ENCODE assay signal across 2 cellular contexts in genomic region chr2:165198181-165198580, GRCh38.
TF ChIP-seq lines count a peak whose summit lies in the region.

No MANE protein-coding gene starts in this region.

TF ChIP-seq in GM23338, 12 proteins besides CTCF, POLR2A, EP300 and RAD21 (continued from another document):
- TF ChIP-seq REST (IDR thresholded peaks at IDR 0.05; ENCODE audit: unreplicated experiment) (no peak), NANOG (IDR thresholded peaks at IDR 0.05; ENCODE audit: borderline replicate concordance) (no peak), JUNB (IDR thresholded peaks at IDR 0.05; ENCODE audit: unreplicated experiment) (no peak), CREB1 (CRISPR knock-in tag; IDR thresholded peaks at IDR 0.05; ENCODE audit: low read depth) (no peak), POLR2AphosphoS5 (IDR thresholded peaks at IDR 0.05; ENCODE audit: low read depth) (no peak), ZNF331 (CRISPR knock-in tag; IDR thresholded peaks at IDR 0.05; ENCODE audit: low read depth) (no peak), EZH2phosphoT487 (IDR thresholded peaks at IDR 0.05; ENCODE audit: unreplicated experiment) (no peak)
- TF ChIP-seq, protein P1, sequence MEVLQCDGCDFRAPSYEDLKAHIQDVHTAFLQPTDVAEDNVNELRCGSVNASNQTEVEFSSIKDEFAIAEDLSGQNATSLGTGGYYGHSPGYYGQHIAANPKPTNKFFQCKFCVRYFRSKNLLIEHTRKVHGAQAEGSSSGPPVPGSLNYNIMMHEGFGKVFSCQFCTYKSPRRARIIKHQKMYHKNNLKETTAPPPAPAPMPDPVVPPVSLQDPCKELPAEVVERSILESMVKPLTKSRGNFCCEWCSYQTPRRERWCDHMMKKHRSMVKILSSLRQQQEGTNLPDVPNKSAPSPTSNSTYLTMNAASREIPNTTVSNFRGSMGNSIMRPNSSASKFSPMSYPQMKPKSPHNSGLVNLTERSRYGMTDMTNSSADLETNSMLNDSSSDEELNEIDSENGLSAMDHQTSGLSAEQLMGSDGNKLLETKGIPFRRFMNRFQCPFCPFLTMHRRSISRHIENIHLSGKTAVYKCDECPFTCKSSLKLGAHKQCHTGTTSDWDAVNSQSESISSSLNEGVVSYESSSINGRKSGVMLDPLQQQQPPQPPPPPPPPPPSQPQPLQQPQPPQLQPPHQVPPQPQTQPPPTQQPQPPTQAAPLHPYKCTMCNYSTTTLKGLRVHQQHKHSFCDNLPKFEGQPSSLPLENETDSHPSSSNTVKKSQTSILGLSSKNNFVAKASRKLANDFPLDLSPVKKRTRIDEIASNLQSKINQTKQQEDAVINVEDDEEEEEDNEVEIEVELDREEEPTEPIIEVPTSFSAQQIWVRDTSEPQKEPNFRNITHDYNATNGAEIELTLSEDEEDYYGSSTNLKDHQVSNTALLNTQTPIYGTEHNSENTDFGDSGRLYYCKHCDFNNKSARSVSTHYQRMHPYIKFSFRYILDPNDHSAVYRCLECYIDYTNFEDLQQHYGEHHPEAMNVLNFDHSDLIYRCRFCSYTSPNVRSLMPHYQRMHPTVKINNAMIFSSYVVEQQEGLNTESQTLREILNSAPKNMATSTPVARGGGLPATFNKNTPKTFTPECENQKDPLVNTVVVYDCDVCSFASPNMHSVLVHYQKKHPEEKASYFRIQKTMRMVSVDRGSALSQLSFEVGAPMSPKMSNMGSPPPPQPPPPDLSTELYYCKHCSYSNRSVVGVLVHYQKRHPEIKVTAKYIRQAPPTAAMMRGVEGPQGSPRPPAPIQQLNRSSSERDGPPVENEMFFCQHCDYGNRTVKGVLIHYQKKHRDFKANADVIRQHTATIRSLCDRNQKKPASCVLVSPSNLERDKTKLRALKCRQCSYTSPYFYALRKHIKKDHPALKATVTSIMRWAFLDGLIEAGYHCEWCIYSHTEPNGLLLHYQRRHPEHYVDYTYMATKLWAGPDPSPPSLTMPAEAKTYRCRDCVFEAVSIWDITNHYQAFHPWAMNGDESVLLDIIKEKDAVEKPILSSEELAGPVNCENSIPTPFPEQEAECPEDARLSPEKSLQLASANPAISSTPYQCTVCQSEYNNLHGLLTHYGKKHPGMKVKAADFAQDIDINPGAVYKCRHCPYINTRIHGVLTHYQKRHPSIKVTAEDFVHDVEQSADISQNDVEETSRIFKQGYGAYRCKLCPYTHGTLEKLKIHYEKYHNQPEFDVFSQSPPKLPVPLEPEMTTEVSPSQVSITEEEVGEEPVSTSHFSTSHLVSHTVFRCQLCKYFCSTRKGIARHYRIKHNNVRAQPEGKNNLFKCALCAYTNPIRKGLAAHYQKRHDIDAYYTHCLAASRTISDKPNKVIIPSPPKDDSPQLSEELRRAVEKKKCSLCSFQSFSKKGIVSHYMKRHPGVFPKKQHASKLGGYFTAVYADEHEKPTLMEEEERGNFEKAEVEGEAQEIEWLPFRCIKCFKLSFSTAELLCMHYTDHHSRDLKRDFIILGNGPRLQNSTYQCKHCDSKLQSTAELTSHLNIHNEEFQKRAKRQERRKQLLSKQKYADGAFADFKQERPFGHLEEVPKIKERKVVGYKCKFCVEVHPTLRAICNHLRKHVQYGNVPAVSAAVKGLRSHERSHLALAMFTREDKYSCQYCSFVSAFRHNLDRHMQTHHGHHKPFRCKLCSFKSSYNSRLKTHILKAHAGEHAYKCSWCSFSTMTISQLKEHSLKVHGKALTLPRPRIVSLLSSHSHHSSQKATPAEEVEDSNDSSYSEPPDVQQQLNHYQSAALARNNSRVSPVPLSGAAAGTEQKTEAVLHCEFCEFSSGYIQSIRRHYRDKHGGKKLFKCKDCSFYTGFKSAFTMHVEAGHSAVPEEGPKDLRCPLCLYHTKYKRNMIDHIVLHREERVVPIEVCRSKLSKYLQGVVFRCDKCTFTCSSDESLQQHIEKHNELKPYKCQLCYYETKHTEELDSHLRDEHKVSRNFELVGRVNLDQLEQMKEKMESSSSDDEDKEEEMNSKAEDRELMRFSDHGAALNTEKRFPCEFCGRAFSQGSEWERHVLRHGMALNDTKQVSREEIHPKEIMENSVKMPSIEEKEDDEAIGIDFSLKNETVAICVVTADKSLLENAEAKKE (CRISPR knock-in tag; IDR thresholded peaks at IDR 0.05): no peak
TF ChIP-seq in GM23338: peak in this region for 0.

TF ChIP-seq in WTC11, 78 proteins besides CTCF, POLR2A, EP300 and RAD21 (continued from another document):
- no peak for TF ChIP-seq ZMAT4 (CRISPR knock-in tag; IDR thresholded peaks at IDR 0.05)
- TF ChIP-seq MAX (CRISPR knock-in tag; IDR thresholded peaks at IDR 0.05): no peak
- TF ChIP-seq JAZF1 (CRISPR knock-in tag; IDR thresholded peaks at IDR 0.05): no peak
- no peak for TF ChIP-seq CREM (CRISPR knock-in tag; IDR thresholded peaks at IDR 0.05)
- no peak for TF ChIP-seq SMAD4 (CRISPR knock-in tag; IDR thresholded peaks at IDR 0.05)
- no peak for TF ChIP-seq STAT6 (CRISPR knock-in tag; conservative IDR thresholded peaks at IDR 0.05; ENCODE audit: low read depth)
- no peak for TF ChIP-seq ERG (CRISPR knock-in tag; IDR thresholded peaks at IDR 0.05)
- TF ChIP-seq, protein P2, sequence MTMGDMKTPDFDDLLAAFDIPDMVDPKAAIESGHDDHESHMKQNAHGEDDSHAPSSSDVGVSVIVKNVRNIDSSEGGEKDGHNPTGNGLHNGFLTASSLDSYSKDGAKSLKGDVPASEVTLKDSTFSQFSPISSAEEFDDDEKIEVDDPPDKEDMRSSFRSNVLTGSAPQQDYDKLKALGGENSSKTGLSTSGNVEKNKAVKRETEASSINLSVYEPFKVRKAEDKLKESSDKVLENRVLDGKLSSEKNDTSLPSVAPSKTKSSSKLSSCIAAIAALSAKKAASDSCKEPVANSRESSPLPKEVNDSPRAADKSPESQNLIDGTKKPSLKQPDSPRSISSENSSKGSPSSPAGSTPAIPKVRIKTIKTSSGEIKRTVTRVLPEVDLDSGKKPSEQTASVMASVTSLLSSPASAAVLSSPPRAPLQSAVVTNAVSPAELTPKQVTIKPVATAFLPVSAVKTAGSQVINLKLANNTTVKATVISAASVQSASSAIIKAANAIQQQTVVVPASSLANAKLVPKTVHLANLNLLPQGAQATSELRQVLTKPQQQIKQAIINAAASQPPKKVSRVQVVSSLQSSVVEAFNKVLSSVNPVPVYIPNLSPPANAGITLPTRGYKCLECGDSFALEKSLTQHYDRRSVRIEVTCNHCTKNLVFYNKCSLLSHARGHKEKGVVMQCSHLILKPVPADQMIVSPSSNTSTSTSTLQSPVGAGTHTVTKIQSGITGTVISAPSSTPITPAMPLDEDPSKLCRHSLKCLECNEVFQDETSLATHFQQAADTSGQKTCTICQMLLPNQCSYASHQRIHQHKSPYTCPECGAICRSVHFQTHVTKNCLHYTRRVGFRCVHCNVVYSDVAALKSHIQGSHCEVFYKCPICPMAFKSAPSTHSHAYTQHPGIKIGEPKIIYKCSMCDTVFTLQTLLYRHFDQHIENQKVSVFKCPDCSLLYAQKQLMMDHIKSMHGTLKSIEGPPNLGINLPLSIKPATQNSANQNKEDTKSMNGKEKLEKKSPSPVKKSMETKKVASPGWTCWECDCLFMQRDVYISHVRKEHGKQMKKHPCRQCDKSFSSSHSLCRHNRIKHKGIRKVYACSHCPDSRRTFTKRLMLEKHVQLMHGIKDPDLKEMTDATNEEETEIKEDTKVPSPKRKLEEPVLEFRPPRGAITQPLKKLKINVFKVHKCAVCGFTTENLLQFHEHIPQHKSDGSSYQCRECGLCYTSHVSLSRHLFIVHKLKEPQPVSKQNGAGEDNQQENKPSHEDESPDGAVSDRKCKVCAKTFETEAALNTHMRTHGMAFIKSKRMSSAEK (CRISPR knock-in tag; IDR thresholded peaks at IDR 0.05; ENCODE audit: borderline replicate concordance): no peak
- TF ChIP-seq GTF2I (CRISPR knock-in tag; conservative IDR thresholded peaks at IDR 0.05): no peak
- TF ChIP-seq HMGXB4 (CRISPR knock-in tag; IDR thresholded peaks at IDR 0.05): no peak
- TF ChIP-seq, protein P3, sequence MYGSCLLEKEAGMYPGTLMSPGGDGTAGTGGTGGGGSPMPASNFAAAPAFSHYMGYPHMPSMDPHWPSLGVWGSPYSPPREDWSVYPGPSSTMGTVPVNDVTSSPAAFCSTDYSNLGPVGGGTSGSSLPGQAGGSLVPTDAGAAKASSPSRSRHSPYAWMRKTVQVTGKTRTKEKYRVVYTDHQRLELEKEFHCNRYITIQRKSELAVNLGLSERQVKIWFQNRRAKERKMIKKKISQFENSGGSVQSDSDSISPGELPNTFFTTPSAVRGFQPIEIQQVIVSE (CRISPR knock-in tag; IDR thresholded peaks at IDR 0.05; ENCODE audit: borderline replicate concordance): no peak
